In the genomic region with DNA sequence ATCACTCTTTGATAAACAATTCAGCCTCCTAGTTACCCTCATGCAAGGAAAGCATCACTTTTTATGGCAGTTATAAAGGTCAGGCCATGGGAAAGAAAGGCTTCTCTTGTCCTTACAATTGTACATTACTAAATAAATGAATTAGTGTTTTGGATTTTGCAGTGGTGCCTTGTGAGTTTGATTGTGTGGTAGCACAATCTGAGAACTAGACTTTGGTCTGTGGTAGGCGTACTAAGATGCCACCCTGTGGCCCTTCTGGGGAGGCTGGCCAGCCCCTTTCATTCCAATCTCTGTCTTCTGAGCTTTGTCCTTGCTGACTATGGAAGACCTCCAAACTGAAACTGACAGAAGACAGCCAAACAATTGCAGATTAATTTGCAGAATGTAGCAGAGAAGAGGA, we compare ENCODE assay signal across 3 cellular contexts.
TF ChIP-seq lines count a peak whose summit lies in the region.

No MANE protein-coding gene starts in this region.

TF ChIP-seq in Ishikawa, 13 proteins besides CTCF, POLR2A, EP300 and RAD21:
- no peak for TF ChIP-seq TAF1 (IDR thresholded peaks at IDR 0.05; ENCODE audit: low read depth)
- no peak for TF ChIP-seq EGR1 (IDR thresholded peaks at IDR 0.05)
- no peak for TF ChIP-seq CEBPB (IDR thresholded peaks at IDR 0.05)
- TF ChIP-seq REST (IDR thresholded peaks at IDR 0.05; ENCODE audit: low read depth) = no peak
- TF ChIP-seq YY1 (IDR thresholded peaks at IDR 0.05; ENCODE audit: low read depth) = no peak
- no peak for TF ChIP-seq TCF12 (IDR thresholded peaks at IDR 0.05; ENCODE audit: low read depth)
- TF ChIP-seq USF1 (IDR thresholded peaks at IDR 0.05) = no peak
- TF ChIP-seq FOXM1 (IDR thresholded peaks at IDR 0.05; ENCODE audit: borderline replicate concordance, low read depth) = no peak
- TF ChIP-seq TEAD4 (IDR thresholded peaks at IDR 0.05) = no peak
- no peak for TF ChIP-seq ZBTB7A (IDR thresholded peaks at IDR 0.05; ENCODE audit: low read depth)
- TF ChIP-seq CREB1 (IDR thresholded peaks at IDR 0.05; ENCODE audit: low read depth) = no peak
- no peak for TF ChIP-seq MAX (IDR thresholded peaks at IDR 0.05)
- no peak for TF ChIP-seq NFIC (IDR thresholded peaks at IDR 0.05)
TF ChIP-seq in Ishikawa: peak in this region for 0.

TF ChIP-seq in K562, 482 proteins besides CTCF, POLR2A, EP300 and RAD21:
- TF ChIP-seq NFE2 (IDR thresholded peaks at IDR 0.05; ENCODE audit: low read depth) = no peak
- no peak for TF ChIP-seq HDAC1 (IDR thresholded peaks at IDR 0.05)
- TF ChIP-seq ARID1B (IDR thresholded peaks at IDR 0.05) = no peak
- TF ChIP-seq FOXJ2 (tag; IDR thresholded peaks at IDR 0.05) = no peak
- TF ChIP-seq, protein P1, sequence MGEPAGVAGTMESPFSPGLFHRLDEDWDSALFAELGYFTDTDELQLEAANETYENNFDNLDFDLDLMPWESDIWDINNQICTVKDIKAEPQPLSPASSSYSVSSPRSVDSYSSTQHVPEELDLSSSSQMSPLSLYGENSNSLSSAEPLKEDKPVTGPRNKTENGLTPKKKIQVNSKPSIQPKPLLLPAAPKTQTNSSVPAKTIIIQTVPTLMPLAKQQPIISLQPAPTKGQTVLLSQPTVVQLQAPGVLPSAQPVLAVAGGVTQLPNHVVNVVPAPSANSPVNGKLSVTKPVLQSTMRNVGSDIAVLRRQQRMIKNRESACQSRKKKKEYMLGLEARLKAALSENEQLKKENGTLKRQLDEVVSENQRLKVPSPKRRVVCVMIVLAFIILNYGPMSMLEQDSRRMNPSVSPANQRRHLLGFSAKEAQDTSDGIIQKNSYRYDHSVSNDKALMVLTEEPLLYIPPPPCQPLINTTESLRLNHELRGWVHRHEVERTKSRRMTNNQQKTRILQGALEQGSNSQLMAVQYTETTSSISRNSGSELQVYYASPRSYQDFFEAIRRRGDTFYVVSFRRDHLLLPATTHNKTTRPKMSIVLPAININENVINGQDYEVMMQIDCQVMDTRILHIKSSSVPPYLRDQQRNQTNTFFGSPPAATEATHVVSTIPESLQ (CRISPR knock-in tag; IDR thresholded peaks at IDR 0.05) = no peak
- no peak for TF ChIP-seq ZNF507 (tag; conservative IDR thresholded peaks at IDR 0.05)
- TF ChIP-seq ZNF584 (CRISPR knock-in tag; IDR thresholded peaks at IDR 0.05; ENCODE audit: low read depth) = no peak
TF ChIP-seq in K562: peak in this region for 0.

TF ChIP-seq in HepG2, 621 proteins besides CTCF, POLR2A, EP300 and RAD21:
- no peak for TF ChIP-seq ZFP37 (CRISPR knock-in tag; IDR thresholded peaks at IDR 0.05; ENCODE audit: borderline replicate concordance)
- TF ChIP-seq ZNF646 (CRISPR knock-in tag; IDR thresholded peaks at IDR 0.05) = 0 out of 2 replicates have a peak, but pooled peaks have one; percentile 21
- no peak for TF ChIP-seq SETDB1 (CRISPR knock-in tag; IDR thresholded peaks at IDR 0.05; ENCODE audit: borderline replicate concordance)
- TF ChIP-seq STAG1 (CRISPR knock-in tag; IDR thresholded peaks at IDR 0.05) = peak; percentile 44
TF ChIP-seq in HepG2: peak in this region for 2.
